In genomic region chr1:42251042-42251441, GRCh38 we compare ENCODE assay signal across 21 cellular contexts.
"Had no signal": no experiment of that assay in that cellular context is flagged by ENCODE, and none has a peak within 500 bp of the region (broad histone marks: within the 10 kb centered on the region; RNA-seq: fewer than 3 reads in every experiment).

No MANE protein-coding gene starts in this region.

- H3K9me3 Mint-ChIP-seq: effector memory CD8-positive, alpha-beta T cell had no signal

- DNase-seq: colonic mucosa; cortex of kidney; effector CD8-positive, alpha-beta T cell; effector memory CD8-positive, alpha-beta T cell; endodermal cell; foreskin keratinocyte; glutamatergic neuron; head of caudate nucleus; heart right ventricle; hippocampal formation; left cardiac atrium; left lung; left ventricle myocardium superior; lower lobe of right lung; mesenchymal stem cell; mucosa of descending colon; naive B cell had no signal

- H3K27ac Mint-ChIP-seq: dendritic cell treated with granulocyte-macrophage colony-stimulating factor and Interleukin-4, amounts not matched to agents 40 ng/mL and 50 ng/mL, for 4 days; effector memory CD8-positive, alpha-beta T cell; endodermal cell; mesothelial cell of epicardium had no signal

- H3K4me1 Mint-ChIP-seq: mesothelial cell of epicardium had no signal

- H3K4me3 ChIP-seq: colonic mucosa, esophagus muscularis mucosa, gastroesophageal sphincter, heart right ventricle, left lung, lower lobe of right lung, mucosa of descending colon had no signal

- H3K36me3 ChIP-seq: colonic mucosa, esophagus muscularis mucosa, gastroesophageal sphincter, heart right ventricle, left lung, lower lobe of right lung had no signal

- H3K4me1 ChIP-seq: colonic mucosa, foreskin keratinocyte, left lung had no signal

- H3K27ac ChIP-seq: colonic mucosa, esophagus muscularis mucosa, foreskin keratinocyte, gastroesophageal sphincter, heart right ventricle, left lung, lower lobe of right lung had no signal

- ATAC-seq: effector memory CD8-positive, alpha-beta T cell; foreskin keratinocyte; gastroesophageal sphincter; left cardiac atrium; left lung; left ventricle myocardium superior; lower lobe of right lung; mucosa of descending colon had no signal

- H3K9me3 ChIP-seq: colonic mucosa, esophagus muscularis mucosa had no signal

- H3K27me3 Mint-ChIP-seq: dendritic cell treated with granulocyte-macrophage colony-stimulating factor and Interleukin-4, amounts not matched to agents 40 ng/mL and 50 ng/mL, for 4 days; effector memory CD8-positive, alpha-beta T cell; naive B cell had no signal

- H3K4me3 Mint-ChIP-seq: dendritic cell treated with granulocyte-macrophage colony-stimulating factor and Interleukin-4, amounts not matched to agents 40 ng/mL and 50 ng/mL, for 4 days; effector memory CD8-positive, alpha-beta T cell; endodermal cell; mesothelial cell of epicardium; naive B cell had no signal
